1 cellular context compared by ENCODE assay signal in genomic region chr2:42786561-42787345, GRCh38.
TF ChIP-seq lines count a peak whose summit lies in the region.

No MANE protein-coding gene starts in this region.

TF ChIP-seq in HepG2, 621 proteins besides CTCF, POLR2A, EP300 and RAD21 (continued from another document):
- TF ChIP-seq, protein P1, sequence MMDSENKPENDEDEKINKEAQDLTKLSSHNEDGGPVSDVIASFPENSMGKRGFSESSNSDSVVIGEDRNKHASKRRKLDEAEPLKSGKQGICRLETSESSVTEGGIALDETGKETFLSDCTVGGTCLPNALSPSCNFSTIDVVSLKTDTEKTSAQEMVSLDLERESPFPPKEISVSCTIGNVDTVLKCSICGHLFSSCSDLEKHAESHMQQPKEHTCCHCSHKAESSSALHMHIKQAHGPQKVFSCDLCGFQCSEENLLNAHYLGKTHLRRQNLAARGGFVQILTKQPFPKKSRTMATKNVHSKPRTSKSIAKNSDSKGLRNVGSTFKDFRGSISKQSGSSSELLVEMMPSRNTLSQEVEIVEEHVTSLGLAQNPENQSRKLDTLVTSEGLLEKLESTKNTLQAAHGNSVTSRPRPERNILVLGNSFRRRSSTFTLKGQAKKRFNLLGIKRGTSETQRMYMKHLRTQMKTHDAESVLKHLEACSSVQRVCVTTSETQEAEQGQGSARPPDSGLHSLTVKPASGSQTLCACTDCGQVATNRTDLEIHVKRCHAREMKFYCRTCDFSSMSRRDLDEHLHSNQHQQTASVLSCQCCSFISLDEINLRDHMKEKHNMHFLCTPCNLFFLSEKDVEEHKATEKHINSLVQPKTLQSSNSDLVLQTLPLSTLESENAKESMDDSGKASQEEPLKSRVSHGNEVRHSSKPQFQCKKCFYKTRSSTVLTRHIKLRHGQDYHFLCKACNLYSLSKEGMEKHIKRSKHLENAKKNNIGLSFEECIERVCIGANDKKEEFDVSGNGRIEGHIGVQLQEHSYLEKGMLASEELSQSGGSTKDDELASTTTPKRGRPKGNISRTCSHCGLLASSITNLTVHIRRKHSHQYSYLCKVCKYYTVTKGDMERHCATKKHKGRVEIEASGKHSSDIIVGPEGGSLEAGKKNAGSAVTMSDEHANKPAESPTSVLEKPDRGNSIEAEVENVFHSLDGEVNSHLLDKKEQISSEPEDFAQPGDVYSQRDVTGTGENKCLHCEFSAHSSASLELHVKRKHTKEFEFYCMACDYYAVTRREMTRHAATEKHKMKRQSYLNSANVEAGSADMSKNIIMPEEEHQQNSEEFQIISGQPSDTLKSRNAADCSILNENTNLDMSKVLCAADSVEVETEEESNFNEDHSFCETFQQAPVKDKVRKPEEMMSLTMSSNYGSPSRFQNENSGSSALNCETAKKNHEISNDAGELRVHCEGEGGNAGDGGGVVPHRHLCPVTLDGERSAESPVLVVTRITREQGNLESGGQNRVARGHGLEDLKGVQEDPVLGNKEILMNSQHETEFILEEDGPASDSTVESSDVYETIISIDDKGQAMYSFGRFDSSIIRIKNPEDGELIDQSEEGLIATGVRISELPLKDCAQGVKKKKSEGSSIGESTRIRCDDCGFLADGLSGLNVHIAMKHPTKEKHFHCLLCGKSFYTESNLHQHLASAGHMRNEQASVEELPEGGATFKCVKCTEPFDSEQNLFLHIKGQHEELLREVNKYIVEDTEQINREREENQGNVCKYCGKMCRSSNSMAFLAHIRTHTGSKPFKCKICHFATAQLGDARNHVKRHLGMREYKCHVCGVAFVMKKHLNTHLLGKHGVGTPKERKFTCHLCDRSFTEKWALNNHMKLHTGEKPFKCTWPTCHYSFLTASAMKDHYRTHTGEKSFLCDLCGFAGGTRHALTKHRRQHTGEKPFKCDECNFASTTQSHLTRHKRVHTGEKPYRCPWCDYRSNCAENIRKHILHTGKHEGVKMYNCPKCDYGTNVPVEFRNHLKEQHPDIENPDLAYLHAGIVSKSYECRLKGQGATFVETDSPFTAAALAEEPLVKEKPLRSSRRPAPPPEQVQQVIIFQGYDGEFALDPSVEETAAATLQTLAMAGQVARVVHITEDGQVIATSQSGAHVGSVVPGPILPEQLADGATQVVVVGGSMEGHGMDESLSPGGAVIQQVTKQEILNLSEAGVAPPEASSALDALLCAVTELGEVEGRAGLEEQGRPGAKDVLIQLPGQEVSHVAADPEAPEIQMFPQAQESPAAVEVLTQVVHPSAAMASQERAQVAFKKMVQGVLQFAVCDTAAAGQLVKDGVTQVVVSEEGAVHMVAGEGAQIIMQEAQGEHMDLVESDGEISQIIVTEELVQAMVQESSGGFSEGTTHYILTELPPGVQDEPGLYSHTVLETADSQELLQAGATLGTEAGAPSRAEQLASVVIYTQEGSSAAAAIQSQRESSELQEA (CRISPR knock-in tag; IDR thresholded peaks at IDR 0.05; ENCODE audit: not compliant biosample characterization) = no peak
- no peak for TF ChIP-seq ZBTB21 (CRISPR knock-in tag; IDR thresholded peaks at IDR 0.05)
- TF ChIP-seq ZNF558 (CRISPR knock-in tag; IDR thresholded peaks at IDR 0.05; ENCODE audit: borderline replicate concordance) = no peak
- no peak for TF ChIP-seq CBX1 (IDR thresholded peaks at IDR 0.05; ENCODE audit: low read depth)
- TF ChIP-seq HMGXB3 (CRISPR knock-in tag; IDR thresholded peaks at IDR 0.05; ENCODE audit: borderline replicate concordance) = no peak
- no peak for TF ChIP-seq TFE3 (CRISPR knock-in tag; IDR thresholded peaks at IDR 0.05)
- no peak for TF ChIP-seq ZNF354B (CRISPR knock-in tag; IDR thresholded peaks at IDR 0.05)
- TF ChIP-seq, protein P2, sequence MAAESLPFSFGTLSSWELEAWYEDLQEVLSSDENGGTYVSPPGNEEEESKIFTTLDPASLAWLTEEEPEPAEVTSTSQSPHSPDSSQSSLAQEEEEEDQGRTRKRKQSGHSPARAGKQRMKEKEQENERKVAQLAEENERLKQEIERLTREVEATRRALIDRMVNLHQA (CRISPR knock-in tag; IDR thresholded peaks at IDR 0.05) = no peak
- no peak for TF ChIP-seq NCOR1 (IDR thresholded peaks at IDR 0.05; ENCODE audit: borderline replicate concordance, low read length)
- peak; percentile 70 for TF ChIP-seq AGO2 (optimal IDR thresholded peaks at IDR 0.05; ENCODE audit: low read depth, low read length)
- TF ChIP-seq ZNF556 (CRISPR knock-in tag; IDR thresholded peaks at IDR 0.05; ENCODE audit: borderline replicate concordance) = no peak
- no peak for TF ChIP-seq ZNF101 (CRISPR knock-in tag; IDR thresholded peaks at IDR 0.05; ENCODE audit: borderline replicate concordance, low read depth)
- TF ChIP-seq MED1 (CRISPR knock-in tag; IDR thresholded peaks at IDR 0.05) = no peak
- TF ChIP-seq KLF12 (CRISPR knock-in tag; IDR thresholded peaks at IDR 0.05; ENCODE audit: borderline replicate concordance) = no peak
- no peak for TF ChIP-seq ZNF570 (CRISPR knock-in tag; IDR thresholded peaks at IDR 0.05; ENCODE audit: borderline replicate concordance)
- TF ChIP-seq CEBPG (CRISPR knock-in tag; IDR thresholded peaks at IDR 0.05) = no peak
- TF ChIP-seq ZNF660 (CRISPR knock-in tag; IDR thresholded peaks at IDR 0.05; ENCODE audit: borderline replicate concordance, low read depth) = no peak
- no peak for TF ChIP-seq ESRRA (CRISPR knock-in tag; IDR thresholded peaks at IDR 0.05; ENCODE audit: low read depth)
- TF ChIP-seq ZNF572 (CRISPR knock-in tag; IDR thresholded peaks at IDR 0.05) = no peak
- TF ChIP-seq E2F5 (CRISPR knock-in tag; conservative IDR thresholded peaks at IDR 0.05) = no peak
- 0 out of 2 replicates have a peak, but pooled peaks have one; percentile 6 for TF ChIP-seq ZNF768 (CRISPR knock-in tag; IDR thresholded peaks at IDR 0.05)
- no peak for TF ChIP-seq KDM3A (CRISPR knock-in tag; IDR thresholded peaks at IDR 0.05; ENCODE audit: low read depth)
- TF ChIP-seq ZNF260 (CRISPR knock-in tag; IDR thresholded peaks at IDR 0.05; ENCODE audit: borderline replicate concordance, low read depth) = no peak
- no peak for TF ChIP-seq GZF1 (CRISPR knock-in tag; IDR thresholded peaks at IDR 0.05)
- TF ChIP-seq RERE (CRISPR knock-in tag; IDR thresholded peaks at IDR 0.05; ENCODE audit: low read depth) = no peak
- 0 out of 2 replicates have a peak, but pooled peaks have one; percentile 8 for TF ChIP-seq SALL1 (CRISPR knock-in tag; IDR thresholded peaks at IDR 0.05)
- no peak for TF ChIP-seq NR2F6 (IDR thresholded peaks at IDR 0.05)
- no peak for TF ChIP-seq NR2F6 (CRISPR knock-in tag; IDR thresholded peaks at IDR 0.05)
- TF ChIP-seq ZBTB20 (CRISPR knock-in tag; IDR thresholded peaks at IDR 0.05; ENCODE audit: borderline replicate concordance, low read depth) = no peak
- TF ChIP-seq RBM22 (optimal IDR thresholded peaks at IDR 0.05; ENCODE audit: low read length) = no peak
TF ChIP-seq in HepG2: peak in this region for 14.
